Comparison of ENCODE assay signal across 26 cellular contexts in genomic region chr20:10423735-10424134, GRCh38. TPM values are rescaled to one million over a fixed set of nuclear protein-coding genes. Genes with fewer than 3 reads are reported as not detected.
A peak's percentile ranks its signal among the peaks of the same experiment; 100 is the strongest.
DNase-seq lines count a peak whose midpoint lies in the region; ATAC-seq, FAIRE-seq and TF ChIP-seq lines count a peak whose summit lies in the region.
"Had no signal": no experiment of that assay in that cellular context is flagged by ENCODE, and none has a peak within 500 bp of the region (broad histone marks: within the 10 kb centered on the region; RNA-seq: fewer than 3 reads in every experiment).

No MANE protein-coding gene starts in this region.

- no peak overlapping the region for H3K23ac ChIP-seq in mesendoderm (ENCODE audit: low read length)

- no peak overlapping the region for H2BK120ac ChIP-seq in mesendoderm (ENCODE audit: low read depth, low read length)

- H2BK5ac ChIP-seq in mesendoderm (ENCODE audit: low read length) = no peak overlapping the region

- H4K8ac ChIP-seq in mesendoderm (ENCODE audit: low read depth, low read length) = no peak overlapping the region

- peaks cover 3% of the 10 kb centered on the region for H3K36me3 Mint-ChIP-seq in activated CD4-positive, alpha-beta T cell treated with anti-CD3 and anti-CD28 coated beads, Interleukin-2, amount 10 ng/mL, durations not matched to agents 24 days and 14 days (ENCODE audit: low read depth)

- no peaks in the 10 kb centered on the region for H3K27me3 Mint-ChIP-seq in activated CD4-positive, alpha-beta T cell treated with anti-CD3 and anti-CD28 coated beads, Interleukin-2, amount 10 ng/mL, durations not matched to agents 24 days and 14 days
- H3K27me3 Mint-ChIP-seq: CD4-positive, alpha-beta T cell; stimulated activated naive CD8-positive, alpha-beta T cell treated with anti-CD3 and anti-CD28 coated beads, Interleukin-15, Interleukin-2, amounts not matched to agents 100 ng/mL and 50 ng/mL, for 24 hours had no signal

- H3K18ac ChIP-seq in mesendoderm (ENCODE audit: low read length) = no peak overlapping the region

- no peak overlapping the region for H3K27ac Mint-ChIP-seq in activated CD4-positive, alpha-beta T cell treated with anti-CD3 and anti-CD28 coated beads, Interleukin-2, amount 10 ng/mL, durations not matched to agents 24 days and 14 days
- H3K27ac Mint-ChIP-seq: activated naive CD4-positive, alpha-beta T cell treated with anti-CD3 and anti-CD28 coated beads for 36 hours; CD4-positive, alpha-beta T cell; immature natural killer cell; stimulated activated naive CD8-positive, alpha-beta T cell treated with anti-CD3 and anti-CD28 coated beads, Interleukin-15, Interleukin-2, amounts not matched to agents 100 ng/mL and 50 ng/mL, for 24 hours had no signal

- H3K9ac ChIP-seq in mesendoderm (ENCODE audit: low read length) = no peak overlapping the region

- H3K79me2 ChIP-seq in mesendoderm (ENCODE audit: control insufficient read depth, insufficient read depth, low read length) = peaks cover 3% of the 10 kb centered on the region

- H3K27me3 ChIP-seq in right atrium auricular region (no peaks in the 10 kb centered on the region), mesendoderm (ENCODE audit: insufficient read depth, low read length, poor library complexity) (no peaks in the 10 kb centered on the region)
- H3K27me3 ChIP-seq: sigmoid colon had no signal

- peaks cover 2% of the 10 kb centered on the region for H3K4me1 Mint-ChIP-seq in activated CD4-positive, alpha-beta T cell treated with anti-CD3 and anti-CD28 coated beads, Interleukin-2, amount 10 ng/mL, durations not matched to agents 24 days and 14 days

- WGBS in mesendoderm (ENCODE audit: extremely low coverage, insufficient coverage, low lambda C conversion rate) = no CpG with 5 or more reads among the region's 2 CpGs

- no peak for TF ChIP-seq CTCF in right atrium auricular region (IDR thresholded peaks at IDR 0.05)

- no peak overlapping the region for H3K4ac ChIP-seq in mesendoderm (ENCODE audit: low read depth, low read length)

- H3K9me3 Mint-ChIP-seq in activated CD4-positive, alpha-beta T cell treated with anti-CD3 and anti-CD28 coated beads, Interleukin-2, amount 10 ng/mL, durations not matched to agents 24 days and 14 days = no peaks in the 10 kb centered on the region
- H3K9me3 Mint-ChIP-seq: activated naive CD4-positive, alpha-beta T cell treated with anti-CD3 and anti-CD28 coated beads for 36 hours; CD4-positive, alpha-beta T cell; H9; immature natural killer cell; stimulated activated naive CD8-positive, alpha-beta T cell treated with anti-CD3 and anti-CD28 coated beads, Interleukin-15, Interleukin-2, amounts not matched to agents 100 ng/mL and 50 ng/mL, for 24 hours had no signal

- no peak overlapping the region for H3K4me3 Mint-ChIP-seq in activated CD4-positive, alpha-beta T cell treated with anti-CD3 and anti-CD28 coated beads, Interleukin-2, amount 10 ng/mL, durations not matched to agents 24 days and 14 days
- H3K4me3 Mint-ChIP-seq: activated naive CD4-positive, alpha-beta T cell treated with anti-CD3 and anti-CD28 coated beads for 36 hours; CD4-positive, alpha-beta T cell; immature natural killer cell; stimulated activated naive CD8-positive, alpha-beta T cell treated with anti-CD3 and anti-CD28 coated beads, Interleukin-15, Interleukin-2, amounts not matched to agents 100 ng/mL and 50 ng/mL, for 24 hours had no signal

- H3K4me3 ChIP-seq in right atrium auricular region = no peak overlapping the region
- no peak overlapping the region for H3K4me3 ChIP-seq in mesendoderm (ENCODE audit: low read length)
- H3K4me3 ChIP-seq: lung, sigmoid colon had no signal

- no peak overlapping the region for H3K4me2 ChIP-seq in mesendoderm (ENCODE audit: low read length)

- H3K27ac ChIP-seq in right atrium auricular region (no peak overlapping the region), mesendoderm (ENCODE audit: low read depth, low read length) (no peak overlapping the region)
- H3K27ac ChIP-seq: HL-60, sigmoid colon had no signal

- no peak overlapping the region for H4K5ac ChIP-seq in mesendoderm (ENCODE audit: low read length)

- no peak overlapping the region for H2AK5ac ChIP-seq in mesendoderm (ENCODE audit: low read length)

- no peak overlapping the region for H2BK15ac ChIP-seq in mesendoderm (replicated peaks; ENCODE audit: low read depth)

- no peak for DNase-seq in GF-D8 (lab: John Stamatoyannopoulos, UW)
- no peak for DNase-seq in right atrium auricular region (ENCODE audit: low spot score)
- no peak for DNase-seq in activated CD4-positive, alpha-beta T cell treated with anti-CD3 and anti-CD28 coated beads, Interleukin-2, amount 10 ng/mL, durations not matched to agents 24 days and 14 days
- no peak for DNase-seq in mesendoderm
- DNase-seq: activated CD4-positive, alpha-beta T cell treated with anti-CD3 and anti-CD28 coated beads, Interleukin-2, amount 50 U/mL, for 48 hours; activated naive CD4-positive, alpha-beta T cell treated with anti-CD3 and anti-CD28 coated beads for 36 hours; activated T-cell treated with anti-CD3 and anti-CD28 coated beads for 4 hours; anterior cingulate cortex; CD4-positive, alpha-beta T cell; DND-41; effector memory CD4-positive, alpha-beta T cell; glutamatergic neuron; H9; immature natural killer cell; NCI-H1930; NCI-H510A; sigmoid colon; trophoblast cell had no signal

- H3K36me3 ChIP-seq in right atrium auricular region (no peaks in the 10 kb centered on the region), mesendoderm (ENCODE audit: control insufficient read depth, insufficient read depth, low read length) (no peaks in the 10 kb centered on the region)

- no peak overlapping the region for H3K56ac ChIP-seq in mesendoderm (ENCODE audit: low read length)

- intact Hi-C loops in activated CD4-positive, alpha-beta T cell treated with anti-CD3 and anti-CD28 coated beads, Interleukin-2, amount 10 ng/mL, durations not matched to agents 24 days and 14 days (cut with micrococcal nuclease) = loop anchor here (10.0 kb wide), 1 partner anchor 109 kb away; no protein-coding TSS in a partner anchor

- H3K4me1 ChIP-seq in right atrium auricular region (peaks cover 0 to 8% of the 10 kb centered on the region in 2 donors), mesendoderm (ENCODE audit: control insufficient read depth, low read depth, low read length) (no peaks in the 10 kb centered on the region)

- peak; percentile 99 for FAIRE-seq in islet of Langerhans (lab: Jason Lieb, UNC)

- no peaks in the 10 kb centered on the region for H3K9me3 ChIP-seq in right atrium auricular region
- H3K9me3 ChIP-seq: sigmoid colon had no signal

- ATAC-seq in GM18517 (IDR thresholded peaks at IDR 0.05; ENCODE audit: unreplicated experiment) = peak; percentile 69
- ATAC-seq in GM21447 (IDR thresholded peaks at IDR 0.05; ENCODE audit: unreplicated experiment) = peak; percentile 63
- peak; percentile 89 for ATAC-seq in HG03175 (IDR thresholded peaks at IDR 0.05; ENCODE audit: unreplicated experiment)
- ATAC-seq: Right ventricle myocardium inferior had no signal

- H3K79me1 ChIP-seq in mesendoderm (ENCODE audit: low read length) = peaks cover 4% of the 10 kb centered on the region

RNA-seq across cellular contexts. Expression of gene MKKS, which starts 10.3 kb away (rescaled TPM):
- total RNA-seq in right atrium auricular region = 10 to 100 TPM; 12.4 to 15.4 TPM
- total RNA-seq in activated CD4-positive, alpha-beta T cell treated with anti-CD3 and anti-CD28 coated beads, Interleukin-2, amount 10 ng/mL, durations not matched to agents 24 days and 14 days = 8.0 and 8.9 TPM in 2 replicates
- 12.4 TPM for polyA plus RNA-seq in mesendoderm (2013, experiment 1 of 2)
- 12.7 TPM for polyA plus RNA-seq in mesendoderm (2013, experiment 2 of 2)

RNA-seq across cellular contexts. Expression of gene SLX4IP, which starts 11.4 kb away (rescaled TPM):
- 1 to 10 TPM; 1.1 to 2.0 TPM for total RNA-seq in right atrium auricular region
- total RNA-seq in activated CD4-positive, alpha-beta T cell treated with anti-CD3 and anti-CD28 coated beads, Interleukin-2, amount 10 ng/mL, durations not matched to agents 24 days and 14 days = 5.9 and 6.6 TPM in 2 replicates
- polyA plus RNA-seq in mesendoderm (2013, experiment 1 of 2) = 2.2 TPM
- polyA plus RNA-seq in mesendoderm (2013, experiment 2 of 2) = 2.4 TPM
